ENCODE assay signal across 22 cellular contexts in genomic region chr14:94417497-94418205, GRCh38. TPM values are rescaled to one million over a fixed set of nuclear protein-coding genes. Genes with fewer than 3 reads are reported as not detected.
"Had no signal": no experiment of that assay in that cellular context is flagged by ENCODE, and none has a peak within 500 bp of the region (broad histone marks: within the 10 kb centered on the region; RNA-seq: fewer than 3 reads in every experiment).

No MANE protein-coding gene starts in this region.

RNA-seq across cellular contexts. Expression of gene SERPINA1, which starts 29.2 kb away (rescaled TPM):
- total RNA-seq: naive thymus-derived CD8-positive, alpha-beta T cell; neural crest cell; osteocyte; pulmonary artery endothelial cell had no signal

RNA-seq across cellular contexts. Expression of gene SERPINA11, which starts 34.9 kb away (rescaled TPM):
- total RNA-seq: naive thymus-derived CD8-positive, alpha-beta T cell; natural killer cell treated with Interleukin-12 subunit alpha and Interleukin-12 subunit beta and Interleukin-15 and Interleukin-18, amount 100 ng/mL, for 72 hours; neural crest cell; omental fat pad; osteocyte; pancreas; posterior vena cava; prostate gland; pulmonary artery endothelial cell; right atrium auricular region; sciatic nerve; smooth muscle cell; spleen; stomach; subcutaneous adipose tissue; temporal lobe; thoracic aorta; thyroid gland; tibial nerve; upper lobe of left lung; ureter; vagina had no signal

RNA-seq across cellular contexts. Expression of gene SERPINA2, which starts 51.2 kb away (rescaled TPM):
- total RNA-seq: naive thymus-derived CD8-positive, alpha-beta T cell; natural killer cell treated with Interleukin-12 subunit alpha and Interleukin-12 subunit beta and Interleukin-15 and Interleukin-18, amount 100 ng/mL, for 72 hours; neural crest cell; omental fat pad; osteocyte; pancreas; posterior vena cava; prostate gland; pulmonary artery endothelial cell; right atrium auricular region; sciatic nerve; smooth muscle cell; spleen; stomach; subcutaneous adipose tissue; temporal lobe; thoracic aorta; thyroid gland; tibial nerve; upper lobe of left lung; ureter; vagina had no signal

RNA-seq across cellular contexts. Expression of gene SERPINA9, which starts 58.3 kb away (rescaled TPM):
- total RNA-seq: naive thymus-derived CD8-positive, alpha-beta T cell; natural killer cell treated with Interleukin-12 subunit alpha and Interleukin-12 subunit beta and Interleukin-15 and Interleukin-18, amount 100 ng/mL, for 72 hours; neural crest cell; omental fat pad; osteocyte; pancreas; posterior vena cava; prostate gland; pulmonary artery endothelial cell; right atrium auricular region; sciatic nerve; smooth muscle cell; spleen; stomach; subcutaneous adipose tissue; temporal lobe; thyroid gland; tibial nerve; ureter had no signal
